In genomic region chr17:79459003-79459655, GRCh38 we compare ENCODE assay signal across 22 cellular contexts.
DNase-seq lines count a peak whose midpoint lies in the region; ATAC-seq and TF ChIP-seq lines count a peak whose summit lies in the region.
"Had no signal": no experiment of that assay in that cellular context is flagged by ENCODE, and none has a peak within 500 bp of the region (broad histone marks: within the 10 kb centered on the region; RNA-seq: fewer than 3 reads in every experiment).

No MANE protein-coding gene starts in this region.

- H3K27me3 Mint-ChIP-seq in endodermal cell (ENCODE audit: insufficient read depth): peaks cover 2% of the 10 kb centered on the region
- H3K27me3 Mint-ChIP-seq in activated T-helper 2 cell treated with anti-CD3 and anti-CD28 coated beads, Interferon-gamma antibody, Interleukin-2, Interleukin-4, amounts not matched to agents 10 μg/mL and 5 μg/mL and 100 μg/mL, durations not matched to agents 14 hours and 24 hours and 36 hours (ENCODE audit: low read depth): no peaks in the 10 kb centered on the region

- H3K9ac ChIP-seq in endodermal cell (ENCODE audit: extremely low read depth, low read length, poor library complexity, severe bottlenecking): no peak overlapping the region

- no peaks in the 10 kb centered on the region for H3K36me3 ChIP-seq in endodermal cell (ENCODE audit: control insufficient read depth, insufficient read depth, low read length)
- H3K36me3 ChIP-seq in upper lobe of right lung: no peaks in the 10 kb centered on the region
- H3K36me3 ChIP-seq: Peyer's patch, SJCRH30 had no signal

- H3K27me3 ChIP-seq in endodermal cell (ENCODE audit: control insufficient read depth, insufficient read depth, low read length, poor library complexity, severe bottlenecking) (no peaks in the 10 kb centered on the region), upper lobe of right lung (peaks cover 5% of the 10 kb centered on the region)
- H3K27me3 ChIP-seq: Peyer's patch had no signal

- no peaks in the 10 kb centered on the region for H3K4me1 Mint-ChIP-seq in endodermal cell
- no peaks in the 10 kb centered on the region for H3K4me1 Mint-ChIP-seq in activated T-helper 2 cell treated with anti-CD3 and anti-CD28 coated beads, Interferon-gamma antibody, Interleukin-2, Interleukin-4, amounts not matched to agents 10 μg/mL and 5 μg/mL and 100 μg/mL, durations not matched to agents 14 hours and 24 hours and 36 hours (ENCODE audit: low read depth)
- H3K4me1 Mint-ChIP-seq: CD14-positive monocyte, IgD-negative memory B cell had no signal

- H3K9me3 ChIP-seq in endodermal cell (ENCODE audit: control insufficient read depth, low read length): no peaks in the 10 kb centered on the region
- H3K9me3 ChIP-seq in upper lobe of right lung: no peaks in the 10 kb centered on the region
- H3K9me3 ChIP-seq: Peyer's patch, SJCRH30 had no signal

- H3K36me3 Mint-ChIP-seq in endodermal cell (ENCODE audit: low read depth): no peaks in the 10 kb centered on the region
- H3K36me3 Mint-ChIP-seq in activated T-helper 2 cell treated with anti-CD3 and anti-CD28 coated beads, Interferon-gamma antibody, Interleukin-2, Interleukin-4, amounts not matched to agents 10 μg/mL and 5 μg/mL and 100 μg/mL, durations not matched to agents 14 hours and 24 hours and 36 hours (ENCODE audit: low read depth): no peaks in the 10 kb centered on the region
- H3K36me3 Mint-ChIP-seq: CD14-positive monocyte, IgD-negative memory B cell had no signal

- H3K27ac ChIP-seq in angular gyrus (ENCODE audit: low read depth, low read length) (peak overlapping the region; percentile 32), endodermal cell (ENCODE audit: low read depth, low read length) (no peak overlapping the region), temporal lobe (ENCODE audit: low read depth, low read length) (peak overlapping the region; percentile 9), upper lobe of right lung (no peak overlapping the region)
- H3K27ac ChIP-seq: Peyer's patch, SJCRH30 had no signal

- DNase-seq in NCI-H2171 treated with DMSO at 0.1 percent for 48 hours (lab: John Stamatoyannopoulos, UW) (peak; percentile 18), NCI-H2171 (lab: John Stamatoyannopoulos, UW) (no peak), endodermal cell (peak; percentile 73), upper lobe of right lung (no peak)
- no peak for DNase-seq in activated T-helper 2 cell treated with anti-CD3 and anti-CD28 coated beads, Interferon-gamma antibody, Interleukin-2, Interleukin-4, amounts not matched to agents 10 μg/mL and 5 μg/mL and 100 μg/mL, durations not matched to agents 14 hours and 24 hours and 36 hours (ENCODE audit: low spot score)
- DNase-seq: 8988T, GOT3, Karpas-422, MV-4-11, NCI-H1694, NCI-H2081, NCI-H2227 treated with DMSO at 0.1 percent for 48 hours, NCI-H510A, NCI-H82, Peyer's patch, SJCRH30 had no signal

- intact Hi-C loops in activated T-helper 2 cell treated with anti-CD3 and anti-CD28 coated beads, Interferon-gamma antibody, Interleukin-2, Interleukin-4, amounts not matched to agents 10 μg/mL and 5 μg/mL and 100 μg/mL, durations not matched to agents 14 hours and 24 hours and 36 hours (cut with micrococcal nuclease): no loop called here
- intact Hi-C loops in upper lobe of right lung (cut with DNase I): no loop called here

- H3K4me3 Mint-ChIP-seq in endodermal cell: no peak overlapping the region
- H3K4me3 Mint-ChIP-seq in activated T-helper 2 cell treated with anti-CD3 and anti-CD28 coated beads, Interferon-gamma antibody, Interleukin-2, Interleukin-4, amounts not matched to agents 10 μg/mL and 5 μg/mL and 100 μg/mL, durations not matched to agents 14 hours and 24 hours and 36 hours (ENCODE audit: low read depth): no peak overlapping the region
- H3K4me3 Mint-ChIP-seq: CD14-positive monocyte, IgD-negative memory B cell had no signal

- TF ChIP-seq CTCF in endodermal cell (conservative IDR thresholded peaks at IDR 0.05) (peak; percentile 25), upper lobe of right lung (IDR thresholded peaks at IDR 0.05) (no peak)

- WGBS in endodermal cell (ENCODE audit: insufficient coverage in 1 of 2, insufficient read length in 1 of 2), 2 experiments: 80 to 90% methylated on average over 4 to 10 of the region's 12 CpGs

- ATAC-seq in upper lobe of right lung (no peak), GM18519 (IDR thresholded peaks at IDR 0.05; ENCODE audit: low FRiP score, unreplicated experiment) (no peak)
- ATAC-seq: GM12878 had no signal

- H3K4me1 ChIP-seq in endodermal cell (ENCODE audit: control insufficient read depth, insufficient read depth, low read length) (no peaks in the 10 kb centered on the region), upper lobe of right lung (no peaks in the 10 kb centered on the region)
- H3K4me1 ChIP-seq: Peyer's patch, SJCRH30 had no signal

- H3K4me3 ChIP-seq in endodermal cell (ENCODE audit: low read length) (no peak overlapping the region), upper lobe of right lung (no peak overlapping the region)
- H3K4me3 ChIP-seq: GM12878, Peyer's patch, SJCRH30 had no signal

- no peaks in the 10 kb centered on the region for H3K9me3 Mint-ChIP-seq in endodermal cell
- H3K9me3 Mint-ChIP-seq in activated T-helper 2 cell treated with anti-CD3 and anti-CD28 coated beads, Interferon-gamma antibody, Interleukin-2, Interleukin-4, amounts not matched to agents 10 μg/mL and 5 μg/mL and 100 μg/mL, durations not matched to agents 14 hours and 24 hours and 36 hours: no peaks in the 10 kb centered on the region
- H3K9me3 Mint-ChIP-seq: CD14-positive monocyte, IgD-negative memory B cell had no signal

- H3K27ac Mint-ChIP-seq in endodermal cell: peak overlapping the region; percentile 49
- H3K27ac Mint-ChIP-seq in activated T-helper 2 cell treated with anti-CD3 and anti-CD28 coated beads, Interferon-gamma antibody, Interleukin-2, Interleukin-4, amounts not matched to agents 10 μg/mL and 5 μg/mL and 100 μg/mL, durations not matched to agents 14 hours and 24 hours and 36 hours: no peak overlapping the region
- H3K27ac Mint-ChIP-seq: CD14-positive monocyte had no signal

Comparison
In these comparisons a context has a peak if more than half of its experiments do, and no peak if none do; other contexts are left out.
1. DNase-seq: peak in NCI-H2171 treated with DMSO at 0.1 percent for 48 hours (single experiment) and endodermal cell (single experiment); none in NCI-H2171 (single experiment), activated T-helper 2 cell treated with anti-CD3 and anti-CD28 coated beads, Interferon-gamma antibody, Interleukin-2, Interleukin-4, amounts not matched to agents 10 μg/mL and 5 μg/mL and 100 μg/mL, durations not matched to agents 14 hours and 24 hours and 36 hours (single experiment) and upper lobe of right lung (single experiment).
2. H3K27ac ChIP-seq: peak in angular gyrus (single experiment) and temporal lobe (single experiment); none in endodermal cell (single experiment) and upper lobe of right lung (single experiment).